13 cellular contexts compared by ENCODE assay signal in the genomic region with DNA sequence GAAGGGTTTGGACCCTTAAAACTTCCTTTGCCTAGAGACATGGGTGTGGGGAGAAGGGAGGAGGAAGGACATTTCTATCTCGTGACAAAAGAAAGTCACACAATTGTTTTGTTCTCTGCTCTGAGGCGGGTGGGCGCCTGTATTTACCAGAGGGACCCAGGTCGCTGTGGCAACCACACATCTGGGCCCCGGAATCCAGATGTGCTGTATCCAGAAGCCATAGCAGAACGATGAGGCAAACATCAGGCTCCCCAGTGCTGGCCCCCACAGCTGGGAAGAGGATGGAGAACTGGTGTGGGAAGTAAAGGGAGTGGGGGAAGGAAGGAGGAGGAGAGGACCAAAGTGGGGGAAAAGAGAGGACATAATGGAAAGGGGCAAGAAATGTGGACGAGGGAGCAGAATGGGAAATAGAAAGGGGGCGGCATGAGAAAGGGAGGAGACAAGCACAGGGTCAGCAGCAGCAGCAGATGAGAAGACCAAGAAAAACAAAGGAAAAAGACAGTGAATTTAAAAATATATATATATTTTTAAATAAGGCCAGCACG. TPM values are rescaled to one million over a fixed set of nuclear protein-coding genes. Genes with fewer than 3 reads are reported as not detected.
DNase-seq lines count a peak whose midpoint lies in the region; ATAC-seq and TF ChIP-seq lines count a peak whose summit lies in the region.
"Had no signal": no experiment of that assay in that cellular context is flagged by ENCODE, and none has a peak within 500 bp of the region (broad histone marks: within the 10 kb centered on the region; RNA-seq: fewer than 3 reads in every experiment).

No MANE protein-coding gene starts in this region.

- no peaks in the 10 kb centered on the region for H3K27me3 Mint-ChIP-seq in CD4-positive, alpha-beta T cell
- H3K27me3 Mint-ChIP-seq: activated naive CD4-positive, alpha-beta T cell treated with anti-CD3 and anti-CD28 coated beads, Interleukin-2, amount 50 U/mL, for 24 hours had no signal

- TF ChIP-seq CTCF in CD4-positive, alpha-beta T cell (IDR thresholded peaks at IDR 0.05) = no peak
- TF ChIP-seq CTCF in cardiac fibroblast (IDR thresholded peaks at IDR 0.05; ENCODE audit: low read depth, low read length) (no peak), left lung (IDR thresholded peaks at IDR 0.05) (no peak), spleen (IDR thresholded peaks at IDR 0.05 in 8 of 11, conservative IDR thresholded peaks at IDR 0.05 in 3 of 11) (no peak)

- POLR2A ChIA-PET in CD4-positive, alpha-beta T cell (lab: Charles Lee) = no interaction called here

- CTCF ChIA-PET in CD4-positive, alpha-beta T cell (lab: Charles Lee) = no interaction called here

- H3K4me1 Mint-ChIP-seq in CD4-positive, alpha-beta T cell (ENCODE audit: low read depth) = peaks cover 21% of the 10 kb centered on the region

- peaks cover 3% of the 10 kb centered on the region for H3K27me3 ChIP-seq in CD4-positive, alpha-beta T cell (ENCODE audit: control insufficient read depth, insufficient read depth, low read length)
- H3K27me3 ChIP-seq in left lung (peaks cover 0 to 26% of the 10 kb centered on the region in 2 donors), spleen (replicated peaks in 1 of 7) (peaks cover 0 to 15% (median 0%) of the 10 kb centered on the region in 7 donors)
- H3K27me3 ChIP-seq: colonic mucosa, right lobe of liver had no signal

- DNase-seq in CD4-positive, alpha-beta T cell = no peak
- DNase-seq in cardiac fibroblast (ENCODE audit: low read depth in 2 of 2) (peak; percentile 22 to 61), left lung (no peak), spleen (no peak), germinal center (ENCODE audit: low spot score) (no peak), middle frontal gyrus (ENCODE audit: extremely low spot score, low spot score) (no peak)
- DNase-seq: colonic mucosa; MV-4-11; right lobe of liver; stimulated activated naive CD8-positive, alpha-beta T cell treated with anti-CD3 and anti-CD28 coated beads, Interleukin-15, amount 100 ng/mL, for 72 hours had no signal

- peak overlapping the region; percentile 45 for H3K27ac Mint-ChIP-seq in CD4-positive, alpha-beta T cell

- no peak overlapping the region for H3K4me3 Mint-ChIP-seq in CD4-positive, alpha-beta T cell
- H3K4me3 Mint-ChIP-seq: activated naive CD4-positive, alpha-beta T cell treated with anti-CD3 and anti-CD28 coated beads, Interleukin-2, amount 50 U/mL, for 24 hours; stimulated activated naive CD8-positive, alpha-beta T cell treated with anti-CD3 and anti-CD28 coated beads, Interleukin-15, amount 100 ng/mL, for 72 hours had no signal

- no peak for ATAC-seq in CD4-positive, alpha-beta T cell (ENCODE audit: poor library complexity)
- no peak for ATAC-seq in left lung
- no peak for ATAC-seq in HG03342 (IDR thresholded peaks at IDR 0.05; ENCODE audit: unreplicated experiment)
- no peak for ATAC-seq in GM19397 (IDR thresholded peaks at IDR 0.05; ENCODE audit: unreplicated experiment)
- ATAC-seq: right lobe of liver; stimulated activated naive CD8-positive, alpha-beta T cell treated with anti-CD3 and anti-CD28 coated beads, Interleukin-15, amount 100 ng/mL, for 72 hours had no signal

- H3K9me3 Mint-ChIP-seq in CD4-positive, alpha-beta T cell = no peaks in the 10 kb centered on the region
- H3K9me3 Mint-ChIP-seq: activated naive CD4-positive, alpha-beta T cell treated with anti-CD3 and anti-CD28 coated beads, Interleukin-2, amount 50 U/mL, for 24 hours; stimulated activated naive CD8-positive, alpha-beta T cell treated with anti-CD3 and anti-CD28 coated beads, Interleukin-15, amount 100 ng/mL, for 72 hours had no signal

- no peaks in the 10 kb centered on the region for H3K9me3 ChIP-seq in CD4-positive, alpha-beta T cell (ENCODE audit: control insufficient read depth, low read length)
- no peaks in the 10 kb centered on the region for H3K9me3 ChIP-seq in left lung
- no peaks in the 10 kb centered on the region for H3K9me3 ChIP-seq in spleen
- H3K9me3 ChIP-seq: colonic mucosa, right lobe of liver had no signal

- H3K4me1 ChIP-seq in left lung (peaks cover 20 to 54% of the 10 kb centered on the region in 2 donors), spleen (peaks cover 9 to 81% (median 45%) of the 10 kb centered on the region in 6 donors)

- no peak overlapping the region for H3K27ac ChIP-seq in CD4-positive, alpha-beta T cell (ENCODE audit: low read depth, low read length)
- peak overlapping the region; percentile 63 to 78 for H3K27ac ChIP-seq in left lung
- H3K27ac ChIP-seq in spleen = peak overlapping the region in 6 of 8 donors; percentile 26 to 83 (median 54)
- H3K27ac ChIP-seq: colonic mucosa, right lobe of liver had no signal

- intact Hi-C loops in CD4-positive, alpha-beta T cell (cut with DNase I, micrococcal nuclease) = no loop called here
- intact Hi-C loops in left lung (cut with DNase I) (no loop called here), spleen (cut with DNase I; ENCODE audit: low total_unique reads) (no loop called here)

- H3K36me3 ChIP-seq in left lung (peaks cover 0 to 36% of the 10 kb centered on the region in 2 donors), spleen (peaks cover 0 to 67% (median 27%) of the 10 kb centered on the region in 6 donors)
- H3K36me3 ChIP-seq: colonic mucosa had no signal

- no peak for TF ChIP-seq POLR2A in spleen (IDR thresholded peaks at IDR 0.05)

- H3K4me3 ChIP-seq in cardiac fibroblast (replicated peaks in 1 of 2; ENCODE audit: low read depth in 2 of 2, low read length in 2 of 2) = no peak overlapping the region
- H3K4me3 ChIP-seq in left lung = no peak overlapping the region
- no peak overlapping the region for H3K4me3 ChIP-seq in spleen
- H3K4me3 ChIP-seq: colonic mucosa, right lobe of liver had no signal

- WGBS in spleen, 5 donors = 74 to 82% (median 77%) methylated on average over 9 of the region's 9 CpGs

- H3K36me3 Mint-ChIP-seq in CD4-positive, alpha-beta T cell (ENCODE audit: low read depth) = peaks cover 51% of the 10 kb centered on the region
- H3K36me3 Mint-ChIP-seq: activated naive CD4-positive, alpha-beta T cell treated with anti-CD3 and anti-CD28 coated beads, Interleukin-2, amount 50 U/mL, for 24 hours had no signal

RNA-seq across cellular contexts. Expression of a gene that starts 3.4 kb away (rescaled TPM):
- total RNA-seq in CD4-positive, alpha-beta T cell = 1 to 10 TPM; 8.3 to 9.0 TPM
- total RNA-seq in left lung = 10 to 100 TPM; 44.8 to 78.4 TPM
- 100 to 1,000 TPM in 2 of 7 donors, 10 to 100 TPM in 5; 37.6 to 117 (median 72.7) TPM for total RNA-seq in spleen
- polyA plus RNA-seq in spleen = 10 to 100 TPM; 13.7 to 39.3 (median 32.5) TPM

RNA-seq across cellular contexts. Expression of a gene that starts 15.5 kb away (rescaled TPM):
- total RNA-seq in CD4-positive, alpha-beta T cell = 10 to 100 TPM; 72.2 to 75.6 TPM
- total RNA-seq in left lung (10 to 100 TPM; 70.7 to 72.1 TPM), spleen (100 to 1,000 TPM in 4 of 7 donors, 10 to 100 TPM in 3; 79.1 to 126 (median 101) TPM)
- polyA plus RNA-seq in spleen = 10 to 100 TPM; 45.3 to 72.7 (median 46.2) TPM

RNA-seq across cellular contexts. Expression of a gene that starts 17.6 kb away (rescaled TPM):
- total RNA-seq in CD4-positive, alpha-beta T cell = under 1 TPM; 0.66 to 0.73 TPM
- total RNA-seq in left lung (1 to 10 TPM; 3.6 to 5.3 TPM), spleen (1 to 10 TPM; 2.9 to 5.8 (median 4.3) TPM)
- 1 to 10 TPM; 4.7 to 6.1 (median 6.0) TPM for polyA plus RNA-seq in spleen

RNA-seq across cellular contexts. Expression of a gene that starts 39.2 kb away (rescaled TPM):
- total RNA-seq in CD4-positive, alpha-beta T cell = 1 to 10 TPM; 2.6 to 3.2 TPM
- total RNA-seq in left lung = 1 to 10 TPM; 1.0 to 1.6 TPM
- total RNA-seq in spleen = 1 to 10 TPM in 2 of 7 donors, under 1 TPM in 5; 0.28 to 1.7 (median 0.85) TPM
- 1 to 10 TPM; 1.1 to 2.3 (median 1.9) TPM for polyA plus RNA-seq in spleen

RNA-seq across cellular contexts. Expression of a gene that starts 41.4 kb away (rescaled TPM):
- 1 to 10 TPM; 8.7 to 8.9 TPM for total RNA-seq in CD4-positive, alpha-beta T cell
- 10 to 100 TPM in 1 of 2 donors, 1 to 10 TPM in 1; 8.9 to 17.9 TPM for total RNA-seq in left lung
- total RNA-seq in spleen = 10 to 100 TPM; 12.7 to 26.7 (median 19.2) TPM
- polyA plus RNA-seq in spleen = 1 to 10 TPM; 2.3 to 7.6 (median 3.7) TPM

Comparison
In these comparisons a context has a peak if more than half of its experiments do, and no peak if none do; other contexts are left out.
1. DNase-seq: peak in cardiac fibroblast (2 of 2); none in CD4-positive, alpha-beta T cell (0 of 10), left lung (0 of 2), spleen (single experiment), germinal center (single experiment) and middle frontal gyrus (single experiment).